In genomic region chr16:89453662-89454321, GRCh38 we compare ENCODE assay signal across 8 cellular contexts. TPM values are rescaled to one million over a fixed set of nuclear protein-coding genes. Genes with fewer than 3 reads are reported as not detected.
DNase-seq lines count a peak whose midpoint lies in the region; ATAC-seq and TF ChIP-seq lines count a peak whose summit lies in the region.

No MANE protein-coding gene starts in this region.

- TF ChIP-seq CTCF in BJ (IDR thresholded peaks at IDR 0.05; ENCODE audit: insufficient read depth, low read depth, low read length) = peak; percentile 39
- peak; percentile 44 for TF ChIP-seq CTCF in KMS-11 (conservative IDR thresholded peaks at IDR 0.05; ENCODE audit: low read depth, low read length)
- TF ChIP-seq CTCF in brain microvascular endothelial cell (IDR thresholded peaks at IDR 0.05; ENCODE audit: low read depth, low read length, missing control alignments) = peak; percentile 46

- H4K8ac ChIP-seq in mesendoderm (ENCODE audit: low read depth, low read length) = no peak overlapping the region

- no peak overlapping the region for H2BK5ac ChIP-seq in mesendoderm (ENCODE audit: low read length)

- no peak overlapping the region for H4K5ac ChIP-seq in mesendoderm (ENCODE audit: low read length)

- no peak overlapping the region for H2BK120ac ChIP-seq in mesendoderm (ENCODE audit: low read depth, low read length)

- no peak overlapping the region for H3K18ac ChIP-seq in mesendoderm (ENCODE audit: low read length)

- H3K4ac ChIP-seq in mesendoderm (ENCODE audit: low read depth, low read length) = no peak overlapping the region

- H3K4me3 ChIP-seq in BJ (ENCODE audit: low read depth, low read length) (no peak overlapping the region), KMS-11 (IDR thresholded peaks at IDR 0.05; ENCODE audit: insufficient read depth, low read depth, low read length) (no peak overlapping the region), brain microvascular endothelial cell (ENCODE audit: low read depth, low read length) (no peak overlapping the region), mesendoderm (ENCODE audit: low read length) (no peak overlapping the region)

- H3K23ac ChIP-seq in mesendoderm (ENCODE audit: low read length) = no peak overlapping the region

- CTCF ChIA-PET in BJ (lab: Yijun Ruan, JAX) = no interaction called here

- DNase-seq in BJ (ENCODE audit: low read depth) (no peak), brain microvascular endothelial cell (no peak), mesendoderm (peak; percentile 51), NCI-H774 (lab: John Stamatoyannopoulos, UW) (no peak), cerebellum (ENCODE audit: low spot score) (no peak)
- no peak for DNase-seq in stimulated activated CD4-positive, alpha-beta T cell treated with anti-CD3 and anti-CD28 coated beads, Interleukin-15, amount 100 ng/mL, for 24 hours

- WGBS in mesendoderm (ENCODE audit: extremely low coverage, insufficient coverage, low lambda C conversion rate) = no CpG with 5 or more reads among the region's 11 CpGs

- H3K9ac ChIP-seq in KMS-11 = peak overlapping the region; percentile 30; the same call in 1 of the 2 replicates
- no peak overlapping the region for H3K9ac ChIP-seq in mesendoderm (ENCODE audit: low read length)

- peak overlapping the region; percentile 91 for H3K4me2 ChIP-seq in KMS-11
- H3K4me2 ChIP-seq in mesendoderm (ENCODE audit: low read length) = no peak overlapping the region

- no peak overlapping the region for H2BK15ac ChIP-seq in mesendoderm (replicated peaks; ENCODE audit: low read depth)

- H3K79me2 ChIP-seq in KMS-11 (ENCODE audit: insufficient read depth, low read depth) (peaks cover 98% of the 10 kb centered on the region), mesendoderm (ENCODE audit: control insufficient read depth, insufficient read depth, low read length) (peaks cover 86% of the 10 kb centered on the region)

- in situ Hi-C loops in brain microvascular endothelial cell (cut with HindIII; ENCODE audit: low pct_ligation_motif_present, low sequenced_read_pairs) = no loop called here

- H3K27me3 ChIP-seq in BJ (ENCODE audit: control insufficient read depth, insufficient read depth, low read length) (no peaks in the 10 kb centered on the region), KMS-11 (ENCODE audit: insufficient read depth, low read depth) (no peaks in the 10 kb centered on the region), brain microvascular endothelial cell (replicated peaks) (no peaks in the 10 kb centered on the region), mesendoderm (ENCODE audit: insufficient read depth, low read length, poor library complexity) (no peaks in the 10 kb centered on the region)

- H4K20me1 ChIP-seq in KMS-11 (ENCODE audit: insufficient read depth) = peaks cover 7% of the 10 kb centered on the region; the same call in 1 of the 2 replicates

- no peak overlapping the region for H2AK5ac ChIP-seq in mesendoderm (ENCODE audit: low read length)

- peaks cover 22% of the 10 kb centered on the region for H3K79me1 ChIP-seq in mesendoderm (ENCODE audit: low read length)

- ATAC-seq in GM19351 (IDR thresholded peaks at IDR 0.05; ENCODE audit: unreplicated experiment) = no peak

- POLR2A ChIA-PET in BJ (lab: Charles Lee) = no interaction called here

- no peak overlapping the region for H2AFZ ChIP-seq in KMS-11 (ENCODE audit: low read depth)

- no peak overlapping the region for H3K56ac ChIP-seq in mesendoderm (ENCODE audit: low read length)

- H3K36me3 ChIP-seq in BJ (ENCODE audit: control insufficient read depth, insufficient read depth, low read length) (peaks cover 1% of the 10 kb centered on the region; the same call in 1 of the 2 replicates), KMS-11 (ENCODE audit: insufficient read depth) (no peaks in the 10 kb centered on the region), brain microvascular endothelial cell (replicated peaks) (no peaks in the 10 kb centered on the region), mesendoderm (ENCODE audit: control insufficient read depth, insufficient read depth, low read length) (no peaks in the 10 kb centered on the region)

- peaks cover 88% of the 10 kb centered on the region for H3K4me1 ChIP-seq in KMS-11 (ENCODE audit: low read depth, poor library complexity, severe bottlenecking)
- peaks cover 4% of the 10 kb centered on the region for H3K4me1 ChIP-seq in mesendoderm (ENCODE audit: control insufficient read depth, low read depth, low read length)

- peak overlapping the region; percentile 81 for H3K27ac ChIP-seq in KMS-11
- no peak overlapping the region for H3K27ac ChIP-seq in brain microvascular endothelial cell
- no peak overlapping the region for H3K27ac ChIP-seq in mesendoderm (ENCODE audit: low read depth, low read length)

RNA-seq across cellular contexts. Expression of gene ANKRD11, which starts 36.6 kb away (rescaled TPM):
- 44.1 and 61.8 TPM in 2 replicates for polyA plus RNA-seq in BJ (2011; rRNA removed)
- polyA minus RNA-seq in BJ (2011; rRNA and poly(A)+ RNA removed) = 39.1 and 66.5 TPM in 2 replicates
- polyA plus RNA-seq in mesendoderm (2013, experiment 1 of 2) = 92.2 TPM
- 93.3 TPM for polyA plus RNA-seq in mesendoderm (2013, experiment 2 of 2)
- total RNA-seq in cerebellum = 49.4 TPM

RNA-seq across cellular contexts. Expression of gene SPG7, which starts 54.4 kb away (rescaled TPM):
- polyA plus RNA-seq in BJ (2011; rRNA removed) = 36.3 and 45.0 TPM in 2 replicates
- polyA minus RNA-seq in BJ (2011; rRNA and poly(A)+ RNA removed) = 30.9 and 32.4 TPM in 2 replicates
- polyA plus RNA-seq in mesendoderm (2013, experiment 1 of 2) = 34.3 TPM
- polyA plus RNA-seq in mesendoderm (2013, experiment 2 of 2) = 33.7 TPM
- 102 TPM for total RNA-seq in cerebellum
